In the genomic region with DNA sequence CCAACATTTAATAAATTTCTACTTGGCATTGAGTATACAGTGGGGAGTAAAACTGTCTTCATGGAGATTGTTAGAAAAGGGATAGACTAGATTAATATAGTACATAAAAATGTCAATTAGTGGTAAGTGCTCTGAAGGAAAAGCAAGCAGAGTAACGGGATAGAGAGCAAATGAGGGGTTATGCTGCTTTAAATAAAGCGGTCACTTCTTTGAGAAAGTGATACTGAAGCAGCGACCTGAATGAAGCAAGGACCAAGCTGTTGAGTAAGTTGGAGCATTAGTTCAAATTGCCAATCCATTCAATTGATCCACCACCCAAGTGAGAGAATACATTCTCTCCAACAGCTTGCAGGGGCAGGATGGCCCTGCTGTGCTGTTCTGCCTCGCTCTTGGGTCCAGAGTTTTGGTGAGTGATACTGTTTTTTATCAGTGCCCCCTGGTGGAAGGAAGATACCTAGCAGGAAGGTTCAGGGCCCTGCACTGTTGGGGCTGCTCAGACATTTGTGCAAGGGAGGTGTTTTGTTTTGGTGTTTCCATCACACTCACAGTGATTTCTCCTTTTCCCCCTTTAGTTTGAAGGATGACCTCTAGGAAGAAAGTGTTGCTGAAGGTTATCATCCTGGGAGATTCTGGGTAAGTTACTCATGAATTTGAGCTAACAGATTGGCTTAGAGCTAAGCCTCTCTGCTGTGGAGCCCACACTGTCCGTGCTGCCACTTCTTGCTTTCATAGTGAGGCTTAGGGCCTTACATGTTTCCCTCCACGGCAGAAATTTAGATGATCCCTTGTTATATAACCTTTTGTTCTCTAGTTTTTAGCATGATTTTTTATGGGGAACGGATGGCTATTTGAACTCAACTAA, we compare ENCODE assay signal across 8 cellular contexts.
DNase-seq lines count a peak whose midpoint lies in the region; ATAC-seq, FAIRE-seq and TF ChIP-seq lines count a peak whose summit lies in the region.

No MANE protein-coding gene starts in this region.

- no peak for TF ChIP-seq POLR2A in right lobe of liver (IDR thresholded peaks at IDR 0.05)

- 52% methylated on average over 5 of the region's 7 CpGs for WGBS in right lobe of liver (ENCODE audit: insufficient coverage, low coverage, low lambda C conversion rate, missing lambda C conversion rate)

- H3K4me3 ChIP-seq in colonic mucosa (no peak overlapping the region), right lobe of liver (no peak overlapping the region)

- H3K9ac ChIP-seq in colonic mucosa (ENCODE audit: low read depth in 2 of 2, low read length in 2 of 2) = no peak overlapping the region

- no peaks in the 10 kb centered on the region for H3K27me3 ChIP-seq in colonic mucosa
- no peaks in the 10 kb centered on the region for H3K27me3 ChIP-seq in right lobe of liver

- peaks cover 4% of the 10 kb centered on the region for H3K36me3 ChIP-seq in colonic mucosa
- H3K36me3 ChIP-seq in right lobe of liver = peaks cover 4 to 39% (median 16%) of the 10 kb centered on the region in 4 donors

- FAIRE-seq in GM18507 (lab: Jason Lieb, UNC) = peak; percentile 87

- peak overlapping the region; percentile 21 for H3K27ac ChIP-seq in colonic mucosa
- peak overlapping the region in 1 of 3 donors; percentile 4 for H3K27ac ChIP-seq in right lobe of liver

- DNase-seq in AG08396 (ENCODE audit: low spot score) (peak; percentile 78), GM18507 (ENCODE audit: extremely low spot score, insufficient read length, low read depth) (peak; percentile 40), NCI-H226 (peak; percentile 22), colonic mucosa (peak; percentile 71), right lobe of liver (peak in 2 of 3 donors; percentile 37 to 69)
- DNase-seq in activated CD4-positive, alpha-beta T cell treated with anti-CD3 and anti-CD28 coated beads for 1 hour = peak; percentile 37
- peak; percentile 33 to 38 for DNase-seq in stimulated activated CD8-positive, alpha-beta memory T cell treated with anti-CD3 and anti-CD28 coated beads, Interleukin-2, amount 100 ng/mL, for 1 hour (ENCODE audit: low read depth in 2 of 2)

- peak; percentile 83 for ATAC-seq in HG03095 (IDR thresholded peaks at IDR 0.05; ENCODE audit: unreplicated experiment)
- ATAC-seq in right lobe of liver = peak; percentile 96 to 98 (median 98)

- intact Hi-C loops in colonic mucosa (cut with DNase I) = loop anchor here (2.0 to 10.0 kb wide), 2 partner anchors 114 to 180 kb away; no protein-coding TSS in a partner anchor
- intact Hi-C loops in right lobe of liver (cut with DNase I) = loop anchor here in 1 of 2 donors (5.0 kb wide), 1 partner anchor 113 kb away; no protein-coding TSS in a partner anchor

- TF ChIP-seq CTCF in colonic mucosa (IDR thresholded peaks at IDR 0.05) = peak; percentile 80
- TF ChIP-seq CTCF in right lobe of liver (IDR thresholded peaks at IDR 0.05) = peak; percentile 79 to 89 (median 85)

- H3K4me1 ChIP-seq in colonic mucosa = peaks cover 6% of the 10 kb centered on the region
- H3K4me1 ChIP-seq in right lobe of liver = peaks cover 0 to 14% (median 2%) of the 10 kb centered on the region in 4 donors

- H3K9me3 ChIP-seq in colonic mucosa (no peaks in the 10 kb centered on the region), right lobe of liver (no peaks in the 10 kb centered on the region)

Comparison
In these comparisons a context has a peak if more than half of its experiments do, and no peak if none do; other contexts are left out.
1. DNase-seq: peak in every context shown above with its lines; median percentile 78 in AG08396; 71 in colonic mucosa; 53 in right lobe of liver; 40 in GM18507; 37 in activated CD4-positive, alpha-beta T cell treated with anti-CD3 and anti-CD28 coated beads for 1 hour; 36 in stimulated activated CD8-positive, alpha-beta memory T cell treated with anti-CD3 and anti-CD28 coated beads, Interleukin-2, amount 100 ng/mL, for 1 hour; 22 in NCI-H226.